Comparison of ENCODE assay signal across 23 cellular contexts in genomic region chr15:33124275-33124674, GRCh38.
"Had no signal": no experiment of that assay in that cellular context is flagged by ENCODE, and none has a peak within 500 bp of the region (broad histone marks: within the 10 kb centered on the region; RNA-seq: fewer than 3 reads in every experiment).

No MANE protein-coding gene starts in this region.

- ATAC-seq: foreskin keratinocyte; gastroesophageal sphincter; heart left ventricle; left lobe of liver; mucosa of descending colon; natural killer cell; right lobe of liver; stimulated activated naive B cell treated with anti-CD40 and anti-IgM and Interleukin-4, amounts not matched to agents 10 μg/mL and 1 μg/mL and 100 μg/mL, for 72 hours had no signal

- DNase-seq: colonic mucosa; effector CD8-positive, alpha-beta T cell; endodermal cell; foreskin keratinocyte; heart left ventricle; kidney; mucosa of descending colon; natural killer cell; ovary; retina; right lobe of liver; small intestine; stimulated activated CD4-positive, alpha-beta T cell treated with anti-CD3 and anti-CD28 coated beads, Interleukin-15, amount 100 ng/mL, for 24 hours; stimulated activated CD4-positive, alpha-beta T cell treated with anti-CD3 and anti-CD28 coated beads, Interleukin-2, amount 100 ng/mL, for 48 hours; stimulated activated naive B cell treated with anti-CD40 and anti-IgM and Interleukin-4, amounts not matched to agents 10 μg/mL and 1 μg/mL and 100 μg/mL, for 72 hours; upper lobe of left lung had no signal

- H3K36me3 Mint-ChIP-seq: memory B cell, mesothelial cell of epicardium, natural killer cell, neural progenitor cell had no signal

- H3K27ac Mint-ChIP-seq: dendritic cell treated with granulocyte-macrophage colony-stimulating factor and Interleukin-4, amounts not matched to agents 40 ng/mL and 50 ng/mL, for 4 days; endodermal cell; memory B cell; mesothelial cell of epicardium; natural killer cell; neural progenitor cell; stimulated activated naive B cell treated with anti-CD40 and anti-IgM and Interleukin-4, amounts not matched to agents 10 μg/mL and 1 μg/mL and 100 μg/mL, for 72 hours; stimulated activated naive CD8-positive, alpha-beta T cell treated with anti-CD3 and anti-CD28 coated beads, Interleukin-15, Interleukin-2, amounts not matched to agents 100 ng/mL and 50 ng/mL, for 24 hours had no signal

- H3K27me3 Mint-ChIP-seq: stimulated activated naive CD8-positive, alpha-beta T cell treated with anti-CD3 and anti-CD28 coated beads, Interleukin-15, Interleukin-2, amounts not matched to agents 100 ng/mL and 50 ng/mL, for 24 hours had no signal

- H3K9me3 Mint-ChIP-seq: dendritic cell treated with granulocyte-macrophage colony-stimulating factor and Interleukin-4, amounts not matched to agents 40 ng/mL and 50 ng/mL, for 4 days; neural progenitor cell; stimulated activated naive CD8-positive, alpha-beta T cell treated with anti-CD3 and anti-CD28 coated beads, Interleukin-15, Interleukin-2, amounts not matched to agents 100 ng/mL and 50 ng/mL, for 24 hours had no signal

- H3K4me3 Mint-ChIP-seq: dendritic cell treated with granulocyte-macrophage colony-stimulating factor and Interleukin-4, amounts not matched to agents 40 ng/mL and 50 ng/mL, for 4 days; endodermal cell; memory B cell; mesothelial cell of epicardium; natural killer cell; neural progenitor cell; stimulated activated naive B cell treated with anti-CD40 and anti-IgM and Interleukin-4, amounts not matched to agents 10 μg/mL and 1 μg/mL and 100 μg/mL, for 72 hours; stimulated activated naive CD8-positive, alpha-beta T cell treated with anti-CD3 and anti-CD28 coated beads, Interleukin-15, Interleukin-2, amounts not matched to agents 100 ng/mL and 50 ng/mL, for 24 hours had no signal
